ENCODE assay signal across 21 cellular contexts in genomic region chr5:138045283-138045682, GRCh38. TPM values are rescaled to one million over a fixed set of nuclear protein-coding genes. Genes with fewer than 3 reads are reported as not detected.
"Had no signal": no experiment of that assay in that cellular context is flagged by ENCODE, and none has a peak within 500 bp of the region (broad histone marks: within the 10 kb centered on the region; RNA-seq: fewer than 3 reads in every experiment).

No MANE protein-coding gene starts in this region.

RNA-seq across cellular contexts. Expression of gene WNT8A, which starts 38.5 kb away (rescaled TPM):
- total RNA-seq: activated naive CD4-positive, alpha-beta T cell treated with anti-CD3 and anti-CD28 coated beads for 36 hours; activated naive CD4-positive, alpha-beta T cell treated with anti-CD3 and anti-CD28 coated beads, Interleukin-2, amount 50 U/mL, for 72 hours; activated naive CD8-positive, alpha-beta T cell treated with anti-CD3 and anti-CD28 coated beads for 36 hours; activated naive CD8-positive, alpha-beta T cell treated with anti-CD3 and anti-CD28 coated beads, Interleukin-2, amount 10 ng/mL, durations not matched to agents 7 days and 5 days; activated T-cell treated with anti-CD3 and anti-CD28 coated beads, Interleukin-2, amount 50 U/mL, for 4 hours; activated T-cell treated with anti-CD3 and anti-CD28 coated beads, Interleukin-2, amount 50 U/mL, for 72 hours; activated T-helper 1 cell treated with anti-CD3 and anti-CD28 coated beads, Interleukin-12 subunit alpha, Interleukin-12 subunit beta, Interleukin-2, Interleukin-4 antibody, amounts not matched to agents 30 ng/mL and 10 ng/mL and 1 ng/mL, durations not matched to agents 14 hours and 24 hours and 36 hours; activated T-helper 17 cell treated with anti-CD3 and anti-CD28 coated beads, Interleukin-2, amount 50 U/mL, for 72 hours; activated T-helper 2 cell treated with anti-CD3 and anti-CD28 coated beads, Interferon-gamma antibody, Interleukin-2, Interleukin-4, amounts not matched to agents 10 μg/mL and 5 μg/mL and 100 μg/mL, durations not matched to agents 14 hours and 24 hours and 36 hours; adrenal gland; aorta; ascending aorta; astrocyte; body of pancreas; breast epithelium; bronchial epithelial cell; cardiac muscle cell; cardiac septum; cerebellum; chondrocyte had no signal
- polyA plus RNA-seq: adipose tissue, adrenal gland, aorta, cardiac muscle cell had no signal
